9 cellular contexts compared by ENCODE assay signal in genomic region chr3:106534206-106534605, GRCh38.
DNase-seq lines count a peak whose midpoint lies in the region; ATAC-seq and FAIRE-seq lines count a peak whose summit lies in the region.
"Had no signal": no experiment of that assay in that cellular context is flagged by ENCODE, and none has a peak within 500 bp of the region (broad histone marks: within the 10 kb centered on the region; RNA-seq: fewer than 3 reads in every experiment).

No MANE protein-coding gene starts in this region.

- peak; percentile 8 for DNase-seq in HTR-8/SVneo (ENCODE audit: insufficient read length, low spot score)
- DNase-seq in activated CD4-positive, CD25-positive, alpha-beta regulatory T cell treated with anti-CD3 and anti-CD28 coated beads, Interleukin-2, amount 50 U/mL, for 72 hours: peak; percentile 38
- DNase-seq in central memory CD8-positive, alpha-beta T cell (ENCODE audit: low spot score in 2 of 2): no peak
- peak; percentile 28 for DNase-seq in stimulated activated CD8-positive, alpha-beta memory T cell treated with anti-CD3 and anti-CD28 coated beads, Interleukin-12 subunit alpha, Interleukin-12 subunit beta, amount 100 ng/mL, for 4 hours (ENCODE audit: low read depth)
- DNase-seq in NCI-H748 treated with DMSO at 0.1 percent for 48 hours (lab: John Stamatoyannopoulos, UW): no peak
- DNase-seq in NCI-H1105 treated with DMSO at 0.1 percent for 48 hours (lab: John Stamatoyannopoulos, UW): no peak

- peaks cover 7% of the 10 kb centered on the region for H3K9me3 Mint-ChIP-seq in central memory CD8-positive, alpha-beta T cell

- FAIRE-seq in HTR-8/SVneo (lab: Jason Lieb, UNC): no peak
- FAIRE-seq: colon had no signal

- H3K4me3 Mint-ChIP-seq in central memory CD8-positive, alpha-beta T cell: no peak overlapping the region

- no peaks in the 10 kb centered on the region for H3K36me3 Mint-ChIP-seq in central memory CD8-positive, alpha-beta T cell (ENCODE audit: insufficient read depth)

- peak; percentile 97 for ATAC-seq in central memory CD8-positive, alpha-beta T cell (replicated peaks; ENCODE audit: extremely low read depth, poor library complexity, severe bottlenecking)
- ATAC-seq in HG02973 (IDR thresholded peaks at IDR 0.05; ENCODE audit: unreplicated experiment) (no peak), GM19452 (IDR thresholded peaks at IDR 0.05; ENCODE audit: unreplicated experiment) (no peak)

- H3K27ac Mint-ChIP-seq in central memory CD8-positive, alpha-beta T cell (ENCODE audit: low read depth): no peak overlapping the region

- no peaks in the 10 kb centered on the region for H3K27me3 Mint-ChIP-seq in central memory CD8-positive, alpha-beta T cell

- peaks cover 15% of the 10 kb centered on the region for H3K4me1 Mint-ChIP-seq in central memory CD8-positive, alpha-beta T cell

Comparison
In these comparisons a context has a peak if more than half of its experiments do, and no peak if none do; other contexts are left out.
1. DNase-seq: peak in HTR-8/SVneo (single experiment), activated CD4-positive, CD25-positive, alpha-beta regulatory T cell treated with anti-CD3 and anti-CD28 coated beads, Interleukin-2, amount 50 U/mL, for 72 hours (single experiment) and stimulated activated CD8-positive, alpha-beta memory T cell treated with anti-CD3 and anti-CD28 coated beads, Interleukin-12 subunit alpha, Interleukin-12 subunit beta, amount 100 ng/mL, for 4 hours (single experiment); none in central memory CD8-positive, alpha-beta T cell (0 of 2), NCI-H748 treated with DMSO at 0.1 percent for 48 hours (single experiment) and NCI-H1105 treated with DMSO at 0.1 percent for 48 hours (single experiment).